ENCODE assay signal across 9 cellular contexts in the genomic region with DNA sequence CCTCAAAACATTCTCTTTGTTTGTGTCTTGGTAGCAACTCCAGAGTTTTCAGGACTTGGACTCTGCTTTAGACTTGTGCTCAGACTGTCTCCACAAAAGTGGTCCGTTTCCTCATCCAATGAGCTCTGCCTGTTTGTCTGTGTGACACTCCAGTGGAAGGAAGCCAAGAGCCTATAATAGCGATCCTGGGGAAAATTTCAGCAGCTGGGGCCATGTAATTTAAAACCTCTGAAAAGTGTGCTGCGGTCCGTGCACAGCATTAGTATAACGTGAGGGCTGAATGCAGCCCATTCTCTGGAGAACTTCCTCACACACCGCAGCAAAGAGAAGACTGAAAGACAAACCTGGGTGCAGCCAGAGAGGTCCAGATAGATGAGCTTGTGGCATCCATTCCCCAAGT. TPM values are rescaled to one million over a fixed set of nuclear protein-coding genes. Genes with fewer than 3 reads are reported as not detected.
A peak's percentile ranks its signal among the peaks of the same experiment; 100 is the strongest.
DNase-seq lines count a peak whose midpoint lies in the region; ATAC-seq and TF ChIP-seq lines count a peak whose summit lies in the region.
"Had no signal": no experiment of that assay in that cellular context is flagged by ENCODE, and none has a peak within 500 bp of the region (broad histone marks: within the 10 kb centered on the region; RNA-seq: fewer than 3 reads in every experiment).

Gene LRRC17, plus strand, starts transcription at position 259 of the 400 bp plus-strand sequence. CDS start 20,914 bp downstream, outside the sequence.

- no peak for ATAC-seq in GM18909 (IDR thresholded peaks at IDR 0.05; ENCODE audit: poor library complexity, unreplicated experiment)
- ATAC-seq in HG02970 (IDR thresholded peaks at IDR 0.05; ENCODE audit: low FRiP score, unreplicated experiment), result no peak

- H3K4me3 Mint-ChIP-seq in chondrocyte (ENCODE audit: unreplicated experiment), result peak within 1 kb of the TSS; percentile 72
- H3K4me3 Mint-ChIP-seq: central memory CD8-positive, alpha-beta T cell had no signal

- H3K4me1 Mint-ChIP-seq in chondrocyte (ENCODE audit: low read depth), result peaks cover 46% of the 10 kb centered on the region
- H3K4me1 Mint-ChIP-seq: central memory CD8-positive, alpha-beta T cell had no signal

- H3K9me3 Mint-ChIP-seq in chondrocyte (ENCODE audit: low read depth), result no peaks in the 10 kb centered on the region
- H3K9me3 Mint-ChIP-seq: central memory CD8-positive, alpha-beta T cell had no signal

- H3K9ac ChIP-seq in BLaER1 treated with 17β-estradiol and CSF1 and Interleukin-3, amounts not matched to agents 10 nM and 100 nM, result 0 out of 22 replicates have a peak within 1 kb of the TSS, but pooled peaks of 1 of the 11 experiments have one; percentile 17

- peaks cover 0 to 9% (median 0%) of the 10 kb centered on the region in 11 experiments; a peak in 1 of 22 replicates for H3K36me3 ChIP-seq in BLaER1 treated with 17β-estradiol and CSF1 and Interleukin-3, amounts not matched to agents 10 nM and 100 nM
- no peaks in the 10 kb centered on the region for H3K36me3 ChIP-seq in muscle layer of duodenum (ENCODE audit: control insufficient read depth in 1 of 2, insufficient read depth in 2 of 2, low read length in 2 of 2)

- H3K27me3 ChIP-seq in BLaER1 treated with 17β-estradiol and CSF1 and Interleukin-3, amounts not matched to agents 10 nM and 100 nM, result no peaks in the 10 kb centered on the region
- no peaks in the 10 kb centered on the region for H3K27me3 ChIP-seq in muscle layer of duodenum (ENCODE audit: low read depth, low read length)

- no peaks in the 10 kb centered on the region for H4K20me1 ChIP-seq in BLaER1 treated with 17β-estradiol and CSF1 and Interleukin-3, amounts not matched to agents 10 nM and 100 nM

- H3K4me2 ChIP-seq in BLaER1 treated with 17β-estradiol and CSF1 and Interleukin-3, amounts not matched to agents 10 nM and 100 nM, result peak within 1 kb of the TSS; percentile 9 to 62 (median 56)

- peak within 1 kb of the TSS in 1 of 10 experiments; percentile 23; a peak in 2 of 20 replicates for H3K4me3 ChIP-seq in BLaER1 treated with 17β-estradiol and CSF1 and Interleukin-3, amounts not matched to agents 10 nM and 100 nM
- peak within 1 kb of the TSS; percentile 38 to 46 for H3K4me3 ChIP-seq in muscle layer of duodenum (ENCODE audit: low read depth in 1 of 2, low read length in 2 of 2)

- no peak for TF ChIP-seq CTCF in chondrocyte (IDR thresholded peaks at IDR 0.05)

- H3K4me1 ChIP-seq in BLaER1 treated with 17β-estradiol and CSF1 and Interleukin-3, amounts not matched to agents 10 nM and 100 nM, result peaks cover 0 to 12% (median 6%) of the 10 kb centered on the region in 10 experiments; a peak in 12 of 20 replicates
- H3K4me1 ChIP-seq in muscle layer of duodenum (ENCODE audit: control insufficient read depth in 1 of 2, insufficient read depth in 2 of 2, low read length in 2 of 2), result peaks cover 0 to 6% of the 10 kb centered on the region in 2 donors

- H3K27ac ChIP-seq in BLaER1 treated with 17β-estradiol and CSF1 and Interleukin-3, amounts not matched to agents 10 nM and 100 nM, result peak within 1 kb of the TSS in 1 of 11 experiments; percentile 4; a peak in 1 of 22 replicates
- no peak within 1 kb of the TSS for H3K27ac ChIP-seq in muscle layer of duodenum (ENCODE audit: low read length)

- peaks cover 14 to 33% (median 23%) of the 10 kb centered on the region in 11 experiments for H3K9me3 ChIP-seq in BLaER1 treated with 17β-estradiol and CSF1 and Interleukin-3, amounts not matched to agents 10 nM and 100 nM (replicated peaks in 1 of 11)
- no peaks in the 10 kb centered on the region for H3K9me3 ChIP-seq in muscle layer of duodenum (ENCODE audit: control insufficient read depth in 1 of 2, low read length in 2 of 2)

- no peaks in the 10 kb centered on the region for H3K36me3 Mint-ChIP-seq in chondrocyte (ENCODE audit: low read depth)

- DNase-seq in NCI-H1694 treated with DMSO at 0.1 percent for 48 hours (lab: John Stamatoyannopoulos, UW) (peak; percentile 91), chondrocyte (ENCODE audit: low spot score) (no peak), OCI-M1 (lab: John Stamatoyannopoulos, UW) (no peak)
- no peak for DNase-seq in stimulated activated naive CD4-positive, alpha-beta T cell treated with Interleukin-2 at 50 U/mL for 16 hours (lab: John Stamatoyannopoulos, UW)

- no peaks in the 10 kb centered on the region for H3K27me3 Mint-ChIP-seq in chondrocyte (ENCODE audit: low read depth)

- peak within 1 kb of the TSS; percentile 91 for H3K27ac Mint-ChIP-seq in chondrocyte (ENCODE audit: unreplicated experiment)

RNA-seq across cellular contexts. Expression of gene LRRC17, which starts in this region (rescaled TPM):
- 23.9 to 34.5 TPM (median 32.0 TPM) in 3 replicates for total RNA-seq in chondrocyte
